Comparison of ENCODE assay signal across 7 cellular contexts in genomic region chr3:42772670-42773408, GRCh38. TPM values are rescaled to one million over a fixed set of nuclear protein-coding genes. Genes with fewer than 3 reads are reported as not detected.
A peak's percentile ranks its signal among the peaks of the same experiment; 100 is the strongest.
DNase-seq lines count a peak whose midpoint lies in the region; ATAC-seq and TF ChIP-seq lines count a peak whose summit lies in the region.

TSS of gene CCDC13 (minus strand) at chr3:42773253. CDS start at chr3:42758345, 14,908 bp downstream.

- ATAC-seq in GM18505 (IDR thresholded peaks at IDR 0.05; ENCODE audit: unreplicated experiment) (peak; percentile 96), HG02885 (IDR thresholded peaks at IDR 0.05; ENCODE audit: poor library complexity, unreplicated experiment) (peak; percentile 99)

- no peaks in the 10 kb centered on the region for H3K79me2 ChIP-seq in smooth muscle cell (ENCODE audit: low read depth)

- no peaks in the 10 kb centered on the region for H3K36me3 ChIP-seq in WERI-Rb-1
- H3K36me3 ChIP-seq in smooth muscle cell (ENCODE audit: low read depth), result no peaks in the 10 kb centered on the region

- no peaks in the 10 kb centered on the region for H4K20me1 ChIP-seq in smooth muscle cell (ENCODE audit: low read depth)

- peak; percentile 78 for TF ChIP-seq POLR2A in GM18505 (IDR thresholded peaks at IDR 0.05; ENCODE audit: borderline replicate concordance, extremely low read depth, insufficient read depth, insufficient read length)

- WGBS in smooth muscle cell (ENCODE audit: low lambda C conversion rate), result 5% methylated on average over 62 of the region's 63 CpGs

- peak within 1 kb of the TSS; percentile 92 for H3K4me2 ChIP-seq in smooth muscle cell

- 0 out of 2 replicates have a peak within 1 kb of the TSS, but pooled peaks have one; percentile 12 for H3K27ac ChIP-seq in WERI-Rb-1
- peak within 1 kb of the TSS; percentile 23 for H3K27ac ChIP-seq in smooth muscle cell (ENCODE audit: low read depth)

- peak; percentile 76 for DNase-seq in NCI-H2107 (lab: John Stamatoyannopoulos, UW)
- peak; percentile 92 for DNase-seq in WERI-Rb-1
- DNase-seq in cardiac fibroblast (ENCODE audit: low read depth in 2 of 2), result peak; percentile 93 to 94
- DNase-seq in inferior parietal cortex (ENCODE audit: extremely low spot score), result peak; percentile 89
- peak; percentile 64 for DNase-seq in smooth muscle cell (lab: John Stamatoyannopoulos, UW; ENCODE audit: unreplicated experiment)

- H3K4me3 ChIP-seq in WERI-Rb-1 (ENCODE audit: low read depth, low read length) (peak within 1 kb of the TSS; percentile 59), cardiac fibroblast (replicated peaks in 1 of 2; ENCODE audit: low read depth in 2 of 2, low read length in 2 of 2) (peak within 1 kb of the TSS; percentile 43 to 48), smooth muscle cell (peak within 1 kb of the TSS; percentile 61)

- H3K9ac ChIP-seq in smooth muscle cell (ENCODE audit: low read depth), result peak within 1 kb of the TSS; percentile 47

- TF ChIP-seq CTCF in WERI-Rb-1 (IDR thresholded peaks at IDR 0.05; ENCODE audit: low read depth, low read length), result no peak
- no peak for TF ChIP-seq CTCF in cardiac fibroblast (IDR thresholded peaks at IDR 0.05; ENCODE audit: low read depth, low read length)
- no peak for TF ChIP-seq CTCF in smooth muscle cell (IDR thresholded peaks at IDR 0.05; ENCODE audit: borderline replicate concordance, insufficient read depth, poor library complexity, severe bottlenecking)

- H3K4me1 ChIP-seq in smooth muscle cell (ENCODE audit: low read depth), result no peaks in the 10 kb centered on the region

- peak within 1 kb of the TSS; percentile 82 for H2AFZ ChIP-seq in smooth muscle cell (ENCODE audit: low read depth)

- no peaks in the 10 kb centered on the region for H3K27me3 ChIP-seq in WERI-Rb-1 (ENCODE audit: insufficient read depth, low read depth, severe bottlenecking)
- H3K27me3 ChIP-seq in smooth muscle cell (ENCODE audit: low read depth), result no peaks in the 10 kb centered on the region

- no peaks in the 10 kb centered on the region for H3F3A ChIP-seq in smooth muscle cell (ENCODE audit: low read depth)

- H3K9me3 ChIP-seq in WERI-Rb-1 (ENCODE audit: severe bottlenecking) (no peaks in the 10 kb centered on the region), smooth muscle cell (replicated peaks; ENCODE audit: low read depth) (no peaks in the 10 kb centered on the region)

RNA-seq across cellular contexts. Expression of gene CCDC13, which starts in this region (rescaled TPM):
- not detected in 2 replicates for total RNA-seq in smooth muscle cell
- polyA plus RNA-seq in smooth muscle cell, result 0.48 TPM in 1 of 2 replicates, not detected in the other

Comparison
In these comparisons a context has a peak if more than half of its experiments do, and no peak if none do; other contexts are left out.
1. Peak in every context shown above with its lines: DNase-seq, ATAC-seq, H3K4me3 ChIP-seq and H3K27ac ChIP-seq.
2. Peak in DNase-seq, H3K4me3 ChIP-seq, H3K27ac ChIP-seq, H3K9ac ChIP-seq and H3K4me2 ChIP-seq in smooth muscle cell; RNA of the gene not detected or under 1 TPM.